ENCODE assay signal across 22 cellular contexts in genomic region chr4:21593268-21594002, GRCh38.
A peak's percentile ranks its signal among the peaks of the same experiment; 100 is the strongest.
DNase-seq lines count a peak whose midpoint lies in the region; ATAC-seq and TF ChIP-seq lines count a peak whose summit lies in the region.
"Had no signal": no experiment of that assay in that cellular context is flagged by ENCODE, and none has a peak within 500 bp of the region (broad histone marks: within the 10 kb centered on the region; RNA-seq: fewer than 3 reads in every experiment).

No MANE protein-coding gene starts in this region.

- peak overlapping the region in 3 of 5 experiments; percentile 7 to 43 (median 9) for H3K27ac Mint-ChIP-seq in brain
- H3K27ac Mint-ChIP-seq: activated CD4-positive, alpha-beta memory T cell treated with anti-CD3 and anti-CD28 coated beads, Interleukin-2, amount 10 ng/mL, durations not matched to agents 7 days and 5 days; activated naive CD8-positive, alpha-beta T cell; immature natural killer cell; T-helper 17 cell had no signal

- peak overlapping the region in 1 of 5 experiments; percentile 6 for H3K4me3 Mint-ChIP-seq in brain
- H3K4me3 Mint-ChIP-seq: activated CD4-positive, alpha-beta memory T cell treated with anti-CD3 and anti-CD28 coated beads, Interleukin-2, amount 10 ng/mL, durations not matched to agents 7 days and 5 days; activated naive CD8-positive, alpha-beta T cell; immature natural killer cell; T-helper 17 cell had no signal

- ATAC-seq in omental fat pad (ENCODE audit: low FRiP score), result peak; percentile 32
- ATAC-seq: GM12878, pancreas, T-helper 17 cell had no signal

- peak; percentile 1 for DNase-seq in EL
- DNase-seq in NCI-H524 (lab: John Stamatoyannopoulos, UW), result peak; percentile 90 to 96
- DNase-seq in omental fat pad (ENCODE audit: low spot score), result no peak
- DNase-seq in activated effector memory CD4-positive, alpha-beta T cell treated with anti-CD3 and anti-CD28 coated beads, Interleukin-2, amount 50 U/mL, for 16 hours, result no peak
- DNase-seq in HT-29 (ENCODE audit: low spot score), result no peak
- DNase-seq in RKO (ENCODE audit: low spot score), result no peak
- DNase-seq: activated CD4-positive, alpha-beta memory T cell treated with anti-CD3 and anti-CD28 coated beads, Interleukin-2, amount 10 ng/mL, durations not matched to agents 7 days and 5 days; activated T-cell treated with anti-CD3 and anti-CD28 coated beads, Interleukin-2, amount 50 U/mL, for 48 hours; GDM1; immature natural killer cell; MG63; NCI-H1930; pancreas; SHP77 treated with DMSO at 0.1 percent for 48 hours; stimulated activated CD4-positive, alpha-beta T cell treated with anti-CD3 and anti-CD28 coated beads, Interleukin-2, amount 100 ng/mL, for 24 hours; stomach; T-helper 17 cell; uterus; WERI-Rb-1 had no signal

- TF ChIP-seq CTCF in brain (conservative IDR thresholded peaks at IDR 0.05) (no peak), omental fat pad (IDR thresholded peaks at IDR 0.05) (no peak)

- no peaks in the 10 kb centered on the region for H3K36me3 Mint-ChIP-seq in brain
- H3K36me3 Mint-ChIP-seq: activated naive CD8-positive, alpha-beta T cell; immature natural killer cell had no signal

- no peaks in the 10 kb centered on the region for H3K9me3 Mint-ChIP-seq in brain

- no peaks in the 10 kb centered on the region for H3K27me3 Mint-ChIP-seq in brain
- H3K27me3 Mint-ChIP-seq: activated CD4-positive, alpha-beta memory T cell treated with anti-CD3 and anti-CD28 coated beads, Interleukin-2, amount 10 ng/mL, durations not matched to agents 7 days and 5 days; activated naive CD8-positive, alpha-beta T cell; T-helper 17 cell had no signal

- peaks cover 31% of the 10 kb centered on the region for H3K4me1 Mint-ChIP-seq in brain
- H3K4me1 Mint-ChIP-seq: activated CD4-positive, alpha-beta memory T cell treated with anti-CD3 and anti-CD28 coated beads, Interleukin-2, amount 10 ng/mL, durations not matched to agents 7 days and 5 days; immature natural killer cell; T-helper 17 cell had no signal

Comparison
In these comparisons a context has a peak if more than half of its experiments do, and no peak if none do; other contexts are left out.
1. DNase-seq: peak in EL (single experiment) and NCI-H524 (2 of 2); none in omental fat pad (single experiment), activated effector memory CD4-positive, alpha-beta T cell treated with anti-CD3 and anti-CD28 coated beads, Interleukin-2, amount 50 U/mL, for 16 hours (single experiment), HT-29 (single experiment) and RKO (single experiment).